In the genomic region with DNA sequence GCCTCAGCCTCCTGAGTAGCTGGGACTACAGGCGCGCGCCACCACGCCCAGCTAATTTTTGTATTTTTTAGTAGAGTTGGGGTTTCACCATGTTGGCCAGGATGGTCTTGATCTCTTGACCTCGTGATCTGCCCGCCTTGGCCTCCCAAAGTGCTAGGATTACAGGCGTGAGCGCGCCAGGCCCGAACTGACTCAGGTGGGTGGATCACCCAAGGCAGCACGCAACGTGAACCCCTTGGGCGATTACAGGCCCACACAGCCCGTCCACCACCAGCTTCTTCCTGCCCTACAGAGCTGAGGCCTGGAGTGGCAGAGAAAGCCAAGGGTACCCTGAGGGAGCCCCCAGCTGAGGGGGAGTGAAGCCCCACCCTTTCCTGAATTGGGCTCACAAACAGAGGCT, we compare ENCODE assay signal across 4 cellular contexts. TPM values are rescaled to one million over a fixed set of nuclear protein-coding genes. Genes with fewer than 3 reads are reported as not detected.
"Had no signal": no experiment of that assay in that cellular context is flagged by ENCODE, and none has a peak within 500 bp of the region (broad histone marks: within the 10 kb centered on the region; RNA-seq: fewer than 3 reads in every experiment).

No MANE protein-coding gene starts in this region.

RNA-seq across cellular contexts. Expression of a gene that starts 17.6 kb away (rescaled TPM):
- total RNA-seq: LHCN-M2, M059J, NCI-H460 had no signal

RNA-seq across cellular contexts. Expression of a gene that starts 17.7 kb away (rescaled TPM):
- total RNA-seq: LHCN-M2, M059J, MCF 10A, NCI-H460 had no signal
